Comparison of ENCODE assay signal across 9 cellular contexts in genomic region chr2:68689553-68690537, GRCh38. TPM values are rescaled to one million over a fixed set of nuclear protein-coding genes. Genes with fewer than 3 reads are reported as not detected.
DNase-seq lines count a peak whose midpoint lies in the region; ATAC-seq and TF ChIP-seq lines count a peak whose summit lies in the region.
"Had no signal": no experiment of that assay in that cellular context is flagged by ENCODE, and none has a peak within 500 bp of the region (broad histone marks: within the 10 kb centered on the region; RNA-seq: fewer than 3 reads in every experiment).

No MANE protein-coding gene starts in this region.

- H3K27ac ChIP-seq in foreskin keratinocyte: no peak overlapping the region

- TF ChIP-seq CTCF in foreskin keratinocyte (conservative IDR thresholded peaks at IDR 0.05): no peak

- H3K27me3 ChIP-seq in foreskin keratinocyte: peaks cover 4% of the 10 kb centered on the region

- H3K4me1 ChIP-seq in foreskin keratinocyte: no peaks in the 10 kb centered on the region

- peak; percentile 94 for ATAC-seq in GM18511 (IDR thresholded peaks at IDR 0.05; ENCODE audit: unreplicated experiment)
- peak; percentile 93 for ATAC-seq in GM21786 (IDR thresholded peaks at IDR 0.05; ENCODE audit: unreplicated experiment)
- ATAC-seq in foreskin keratinocyte: no peak

- peak; percentile 67 to 77 for DNase-seq in Kasumi-1 (lab: John Stamatoyannopoulos, UW)
- DNase-seq in germinal center (ENCODE audit: low spot score): peak; percentile 63
- DNase-seq in foreskin keratinocyte: no peak
- DNase-seq in activated CD4-positive, CD25-positive, alpha-beta regulatory T cell treated with anti-CD3 and anti-CD28 coated beads, Interleukin-2, amount 50 U/mL, for 72 hours: no peak
- DNase-seq in NCI-H2107 (lab: John Stamatoyannopoulos, UW): no peak
- DNase-seq in NCI-H2171 treated with DMSO at 0.1 percent for 48 hours (lab: John Stamatoyannopoulos, UW): no peak

RNA-seq across cellular contexts. Expression of gene ARHGAP25, which starts 44.8 kb away (rescaled TPM):
- 17.5 and 19.6 TPM in 2 replicates for total RNA-seq in foreskin keratinocyte
- 15.6 and 15.7 TPM in 2 replicates for polyA plus RNA-seq in foreskin keratinocyte

RNA-seq across cellular contexts. Expression of gene PROKR1, which starts 46.5 kb away (rescaled TPM):
- not detected in 2 replicates for total RNA-seq in foreskin keratinocyte
- polyA plus RNA-seq in foreskin keratinocyte: not detected in 2 replicates
- total RNA-seq: renal cortical epithelial cell had no signal

Comparison
In these comparisons a context has a peak if more than half of its experiments do, and no peak if none do; other contexts are left out.
1. DNase-seq: peak in Kasumi-1 (2 of 2) and germinal center (single experiment); none in foreskin keratinocyte (0 of 2), activated CD4-positive, CD25-positive, alpha-beta regulatory T cell treated with anti-CD3 and anti-CD28 coated beads, Interleukin-2, amount 50 U/mL, for 72 hours (single experiment), NCI-H2107 (single experiment) and NCI-H2171 treated with DMSO at 0.1 percent for 48 hours (single experiment).